Comparison of ENCODE assay signal across 8 cellular contexts in genomic region chr10:24382979-24383663, GRCh38.
DNase-seq lines count a peak whose midpoint lies in the region; ATAC-seq lines count a peak whose summit lies in the region.

No MANE protein-coding gene starts in this region.

- no peaks in the 10 kb centered on the region for H3K36me3 Mint-ChIP-seq in stimulated activated naive CD8-positive, alpha-beta T cell treated with anti-CD3 and anti-CD28 coated beads, Interleukin-15, Interleukin-2, amounts not matched to agents 100 ng/mL and 50 ng/mL, for 24 hours (ENCODE audit: low read depth)

- H3K27ac Mint-ChIP-seq in stimulated activated naive CD8-positive, alpha-beta T cell treated with anti-CD3 and anti-CD28 coated beads, Interleukin-15, Interleukin-2, amounts not matched to agents 100 ng/mL and 50 ng/mL, for 24 hours, result peak overlapping the region; percentile 63

- DNase-seq in ELF-1 (ENCODE audit: low read depth, low spot score) (peak; percentile 81), NCI-H2081 treated with DMSO at 0.1 percent for 48 hours (lab: John Stamatoyannopoulos, UW) (no peak)
- no peak for DNase-seq in activated effector memory CD4-positive, alpha-beta T cell treated with anti-CD3 and anti-CD28 coated beads, Interleukin-2, amount 50 U/mL, for 16 hours
- no peak for DNase-seq in activated CD4-positive, CD25-positive, alpha-beta regulatory T cell (lab: John Stamatoyannopoulos, UW)

- H3K9me3 Mint-ChIP-seq in stimulated activated naive CD8-positive, alpha-beta T cell treated with anti-CD3 and anti-CD28 coated beads, Interleukin-15, Interleukin-2, amounts not matched to agents 100 ng/mL and 50 ng/mL, for 24 hours, result peaks cover 8% of the 10 kb centered on the region

- peak; percentile 61 for ATAC-seq in GM21390 (IDR thresholded peaks at IDR 0.05; ENCODE audit: unreplicated experiment)
- peak; percentile 55 for ATAC-seq in HG03565 (IDR thresholded peaks at IDR 0.05; ENCODE audit: unreplicated experiment)
- ATAC-seq in esophagus mucosa, result peak; percentile 83

- peaks cover 14% of the 10 kb centered on the region for H3K4me1 Mint-ChIP-seq in stimulated activated naive CD8-positive, alpha-beta T cell treated with anti-CD3 and anti-CD28 coated beads, Interleukin-15, Interleukin-2, amounts not matched to agents 100 ng/mL and 50 ng/mL, for 24 hours (ENCODE audit: low read depth)

- peak overlapping the region; percentile 26 for H3K4me3 Mint-ChIP-seq in stimulated activated naive CD8-positive, alpha-beta T cell treated with anti-CD3 and anti-CD28 coated beads, Interleukin-15, Interleukin-2, amounts not matched to agents 100 ng/mL and 50 ng/mL, for 24 hours

- peaks cover 22% of the 10 kb centered on the region for H3K27me3 Mint-ChIP-seq in stimulated activated naive CD8-positive, alpha-beta T cell treated with anti-CD3 and anti-CD28 coated beads, Interleukin-15, Interleukin-2, amounts not matched to agents 100 ng/mL and 50 ng/mL, for 24 hours
